In the genomic region with DNA sequence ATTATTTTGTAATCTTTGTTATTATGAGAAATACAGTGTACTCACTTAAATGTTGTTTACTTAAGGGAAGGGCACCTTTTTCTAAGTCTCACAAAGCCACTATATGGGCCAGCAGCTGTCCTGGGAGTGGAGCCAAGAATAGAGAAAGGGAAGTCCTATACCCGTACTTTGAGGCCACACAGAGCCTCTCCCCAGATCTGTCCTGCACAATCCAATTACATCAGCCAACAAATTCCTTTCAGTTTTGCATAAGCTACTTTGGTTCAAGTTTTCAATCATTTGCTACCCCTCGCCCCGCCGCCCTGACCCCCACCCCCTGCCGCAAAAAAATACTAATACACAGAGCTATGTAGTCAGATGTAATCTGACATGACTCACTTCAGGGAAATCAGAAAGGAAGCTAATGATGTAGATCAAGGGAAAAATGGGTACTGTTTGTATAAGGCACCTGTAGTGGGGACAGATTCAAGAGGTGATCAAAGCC, we compare ENCODE assay signal across 12 cellular contexts.
DNase-seq lines count a peak whose midpoint lies in the region; ATAC-seq, FAIRE-seq and TF ChIP-seq lines count a peak whose summit lies in the region.
"Had no signal": no experiment of that assay in that cellular context is flagged by ENCODE, and none has a peak within 500 bp of the region (broad histone marks: within the 10 kb centered on the region; RNA-seq: fewer than 3 reads in every experiment).

No MANE protein-coding gene starts in this region.

- ATAC-seq in GM19328 (IDR thresholded peaks at IDR 0.05; ENCODE audit: unreplicated experiment) = no peak
- ATAC-seq in CD4-positive, alpha-beta T cell (ENCODE audit: poor library complexity) = no peak
- no peak for ATAC-seq in HG03521 (IDR thresholded peaks at IDR 0.05; ENCODE audit: unreplicated experiment)

- H3K9me1 ChIP-seq in endothelial cell of umbilical vein (replicated peaks; ENCODE audit: control insufficient read depth, extremely low read depth, insufficient read depth, low read length) = no peaks in the 10 kb centered on the region

- peaks cover 14% of the 10 kb centered on the region for H3K27me3 Mint-ChIP-seq in CD4-positive, alpha-beta T cell

- H3K4me1 Mint-ChIP-seq in CD4-positive, alpha-beta T cell (ENCODE audit: low read depth) = no peaks in the 10 kb centered on the region

- DNase-seq in HAP-1 (ENCODE audit: low spot score in 2 of 2) = peak; percentile 37 to 45
- DNase-seq in NCI-H82 treated with DMSO at 0.1 percent for 48 hours (lab: John Stamatoyannopoulos, UW; ENCODE audit: unreplicated experiment) = peak; percentile 46
- peak; percentile 23 for DNase-seq in endothelial cell of umbilical vein (ENCODE audit: low read depth, low spot score)
- DNase-seq in CD4-positive, alpha-beta T cell = no peak
- DNase-seq in superior temporal gyrus (ENCODE audit: extremely low spot score) = no peak
- DNase-seq: activated effector memory CD4-positive, alpha-beta T cell treated with anti-CD3 and anti-CD28 coated beads, Interleukin-2, amount 50 U/mL, for 16 hours; GF-D8; stimulated activated naive CD4-positive, alpha-beta T cell treated with Interleukin-2 at 50 U/mL for 16 hours had no signal

- intact Hi-C loops in endothelial cell of umbilical vein (cut with micrococcal nuclease) = no loop called here
- intact Hi-C loops in CD4-positive, alpha-beta T cell (cut with DNase I, micrococcal nuclease) = no loop called here

- no peak for FAIRE-seq in endothelial cell of umbilical vein (lab: Jason Lieb, UNC)

- no peak overlapping the region for H3K4me3 Mint-ChIP-seq in CD4-positive, alpha-beta T cell
- H3K4me3 Mint-ChIP-seq: T-helper 1 cell treated with Interleukin-12 subunit alpha and Interleukin-12 subunit beta and Interleukin-4 antibody, amounts not matched to agents 30 μg/mL and 1 μg/mL, for 36 hours had no signal

- H3K36me3 Mint-ChIP-seq in CD4-positive, alpha-beta T cell (ENCODE audit: low read depth) = no peaks in the 10 kb centered on the region

- H4K20me1 ChIP-seq in endothelial cell of umbilical vein (replicated peaks; ENCODE audit: control insufficient read depth, extremely low read depth, insufficient read depth, low read length) = no peaks in the 10 kb centered on the region

- no peak overlapping the region for H3K4me2 ChIP-seq in endothelial cell of umbilical vein (ENCODE audit: insufficient read depth, low read length)

- POLR2A ChIA-PET in endothelial cell of umbilical vein (lab: Charles Lee) = interaction anchor here (0.6 kb wide), 1 partner anchor 394 kb away, joined by 3 read pairs; no protein-coding TSS in a partner anchor
- POLR2A ChIA-PET in CD4-positive, alpha-beta T cell (lab: Charles Lee) = no interaction called here

- no peak overlapping the region for H2AFZ ChIP-seq in endothelial cell of umbilical vein (ENCODE audit: low read depth, low read length)

- TF ChIP-seq CTCF in endothelial cell of umbilical vein (IDR thresholded peaks at IDR 0.05; ENCODE audit: extremely low read depth in 1 of 2, insufficient read depth in 1 of 2, low read depth in 1 of 2, low read length in 2 of 2) = no peak
- no peak for TF ChIP-seq CTCF in CD4-positive, alpha-beta T cell (IDR thresholded peaks at IDR 0.05)

- H3K9me3 Mint-ChIP-seq in CD4-positive, alpha-beta T cell = peaks cover 10% of the 10 kb centered on the region

- in situ Hi-C loops in HAP-1 (cut with MboI; ENCODE audit: low sequenced_read_pairs) = no loop called here

- dilution Hi-C loops in endothelial cell of umbilical vein (cut with MboI; ENCODE audit: extremely low pct_ligation_motif_present, low sequenced_read_pairs) = no loop called here

- H3K27ac Mint-ChIP-seq in CD4-positive, alpha-beta T cell = no peak overlapping the region
- H3K27ac Mint-ChIP-seq: T-helper 1 cell treated with Interleukin-12 subunit alpha and Interleukin-12 subunit beta and Interleukin-4 antibody, amounts not matched to agents 30 μg/mL and 1 μg/mL, for 36 hours had no signal

- H3K9me3 ChIP-seq in HAP-1 (peaks cover 14% of the 10 kb centered on the region), endothelial cell of umbilical vein (replicated peaks; ENCODE audit: control insufficient read depth, insufficient read depth, low read length) (no peaks in the 10 kb centered on the region), mucosa of rectum (ENCODE audit: control insufficient read depth in 2 of 2, low read length in 2 of 2) (peaks cover 4 to 6% of the 10 kb centered on the region in 2 donors)
- H3K9me3 ChIP-seq in CD4-positive, alpha-beta T cell (ENCODE audit: control insufficient read depth, low read length) = peaks cover 7% of the 10 kb centered on the region

- no TSS peak for BruUV-seq in endothelial cell of umbilical vein (replicated peaks; lab: Mats Ljungman, UMichigan)

- H3K4me1 ChIP-seq in HAP-1 = peaks cover 3% of the 10 kb centered on the region
- no peaks in the 10 kb centered on the region for H3K4me1 ChIP-seq in endothelial cell of umbilical vein (ENCODE audit: control insufficient read depth, extremely low read depth, insufficient read depth, low read length)
- H3K4me1 ChIP-seq in mucosa of rectum (ENCODE audit: control insufficient read depth in 2 of 2, insufficient read depth in 2 of 2, low read length in 2 of 2) = peaks cover 0 to 6% of the 10 kb centered on the region in 2 donors

- no peaks in the 10 kb centered on the region for H3K79me2 ChIP-seq in endothelial cell of umbilical vein (ENCODE audit: control insufficient read depth, insufficient read depth, low read length)

- no peak overlapping the region for H3K4me3 ChIP-seq in HAP-1
- no peak overlapping the region for H3K4me3 ChIP-seq in endothelial cell of umbilical vein (replicated peaks in 1 of 3; ENCODE audit: insufficient read depth in 1 of 3, low read depth in 1 of 3, low read length in 3 of 3)
- no peak overlapping the region for H3K4me3 ChIP-seq in mucosa of rectum (ENCODE audit: low read length in 2 of 2)

- CTCF ChIA-PET in endothelial cell of umbilical vein (lab: Charles Lee) = interaction anchor here (0.7 to 1.1 kb wide), 3 partner anchors 9 to 116 kb away, joined by 3 read pairs; no protein-coding TSS in a partner anchor
- CTCF ChIA-PET in CD4-positive, alpha-beta T cell (lab: Charles Lee) = no interaction called here

- H3K36me3 ChIP-seq in HAP-1 (replicated peaks) (no peaks in the 10 kb centered on the region), endothelial cell of umbilical vein (ENCODE audit: control insufficient read depth in 2 of 2, extremely low read depth in 1 of 2, insufficient read depth in 2 of 2, low read length in 2 of 2) (no peaks in the 10 kb centered on the region), mucosa of rectum (ENCODE audit: control insufficient read depth in 2 of 2, insufficient read depth in 2 of 2, low read length in 2 of 2) (no peaks in the 10 kb centered on the region)

- H3K27me3 ChIP-seq in HAP-1 (ENCODE audit: low read depth) (no peaks in the 10 kb centered on the region), endothelial cell of umbilical vein (ENCODE audit: control insufficient read depth in 2 of 2, insufficient read depth in 2 of 2, low read length in 2 of 2) (peaks cover 0 to 1% of the 10 kb centered on the region in 2 experiments), mucosa of rectum (ENCODE audit: control insufficient read depth in 2 of 2, insufficient read depth in 2 of 2, low read length in 2 of 2) (no peaks in the 10 kb centered on the region)
- peaks cover 5% of the 10 kb centered on the region for H3K27me3 ChIP-seq in CD4-positive, alpha-beta T cell (ENCODE audit: control insufficient read depth, insufficient read depth, low read length)

- H3K9ac ChIP-seq in endothelial cell of umbilical vein (replicated peaks; ENCODE audit: extremely low read depth, insufficient read depth, low read length) (no peak overlapping the region), mucosa of rectum (ENCODE audit: low read depth in 1 of 2, low read length in 2 of 2) (no peak overlapping the region)

- H3K27ac ChIP-seq in endothelial cell of umbilical vein (ENCODE audit: insufficient read depth, low read depth, low read length) (no peak overlapping the region), mucosa of rectum (ENCODE audit: low read depth in 2 of 2, low read length in 2 of 2) (peak overlapping the region; percentile 7 to 61)
- H3K27ac ChIP-seq in CD4-positive, alpha-beta T cell (ENCODE audit: low read depth, low read length) = no peak overlapping the region

- no peak for TF ChIP-seq POLR2A in endothelial cell of umbilical vein (IDR thresholded peaks at IDR 0.05; ENCODE audit: low read depth, low read length)

TF ChIP-seq in endothelial cell of umbilical vein, 7 proteins besides CTCF, POLR2A, EP300 and RAD21:
- TF ChIP-seq MYC (IDR thresholded peaks at IDR 0.05; ENCODE audit: low read depth, low read length) (no peak), EZH2 (IDR thresholded peaks at IDR 0.05; ENCODE audit: borderline replicate concordance, low read depth, low read length, severe bottlenecking) (no peak), FOS (IDR thresholded peaks at IDR 0.05; ENCODE audit: borderline replicate concordance, insufficient read depth, low read length) (no peak), POLR2AphosphoS5 (IDR thresholded peaks at IDR 0.05; ENCODE audit: insufficient read depth, low read depth, low read length) (no peak), GATA2 (IDR thresholded peaks at IDR 0.05; ENCODE audit: insufficient read depth, insufficient read length, low read depth, low read length) (no peak), JUN (IDR thresholded peaks at IDR 0.05; ENCODE audit: borderline replicate concordance, insufficient read depth, insufficient read length, low read depth) (no peak)
- TF ChIP-seq, protein P1, sequence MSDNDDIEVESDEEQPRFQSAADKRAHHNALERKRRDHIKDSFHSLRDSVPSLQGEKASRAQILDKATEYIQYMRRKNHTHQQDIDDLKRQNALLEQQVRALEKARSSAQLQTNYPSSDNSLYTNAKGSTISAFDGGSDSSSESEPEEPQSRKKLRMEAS (IDR thresholded peaks at IDR 0.05; ENCODE audit: insufficient read depth, insufficient read length) = no peak
TF ChIP-seq in endothelial cell of umbilical vein: peak in this region for 0.

Comparison
In these comparisons a context has a peak if more than half of its experiments do, and no peak if none do; other contexts are left out.
1. DNase-seq: peak in HAP-1 (2 of 2), NCI-H82 treated with DMSO at 0.1 percent for 48 hours (single experiment) and endothelial cell of umbilical vein (single experiment); none in CD4-positive, alpha-beta T cell (0 of 10) and superior temporal gyrus (single experiment).
2. H3K27ac ChIP-seq: peak in mucosa of rectum (2 of 2); none in endothelial cell of umbilical vein (single experiment) and CD4-positive, alpha-beta T cell (single experiment).